8 cellular contexts compared by ENCODE assay signal in the genomic region with DNA sequence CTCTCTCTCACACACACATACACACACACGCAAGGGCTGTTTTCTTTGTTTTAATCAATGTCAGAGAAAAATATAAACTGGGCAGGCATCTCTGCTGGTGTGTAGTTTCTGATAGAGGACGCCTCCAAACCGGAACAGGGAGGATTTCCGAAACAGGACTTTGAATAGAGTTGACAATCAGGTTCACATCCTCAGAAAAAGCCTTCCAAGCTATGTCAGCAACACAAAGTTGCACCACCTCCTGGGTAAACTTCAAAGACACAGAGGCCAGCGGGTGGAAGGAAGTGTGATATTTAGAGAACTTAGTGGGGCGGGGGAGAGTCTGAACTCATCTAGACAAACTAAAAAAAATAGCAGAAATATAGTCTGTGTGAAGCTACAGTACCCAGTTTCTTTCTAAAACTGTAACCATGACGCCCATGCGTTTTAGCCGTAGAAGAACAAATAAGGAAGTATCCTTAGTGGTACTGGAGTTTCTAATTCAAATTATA. TPM values are rescaled to one million over a fixed set of nuclear protein-coding genes. Genes with fewer than 3 reads are reported as not detected.
DNase-seq lines count a peak whose midpoint lies in the region; ATAC-seq and TF ChIP-seq lines count a peak whose summit lies in the region.

No MANE protein-coding gene starts in this region.

- intact Hi-C loops in mucosa of descending colon (cut with DNase I, micrococcal nuclease) = no loop called here

- H3K36me3 ChIP-seq in mucosa of descending colon (ENCODE audit: low read depth) (no peaks in the 10 kb centered on the region), MG63 (no peaks in the 10 kb centered on the region)

- no peak for TF ChIP-seq CTCF in mucosa of descending colon (IDR thresholded peaks at IDR 0.05)

- H3K27me3 ChIP-seq in MG63 = peaks cover 49% of the 10 kb centered on the region

- H3K4me3 ChIP-seq in mucosa of descending colon (no peak overlapping the region), MG63 (no peak overlapping the region)

- DNase-seq in GF-D8 (lab: John Stamatoyannopoulos, UW) (peak; percentile 72), KBM-7 (peak; percentile 93), mucosa of descending colon (peak; percentile 14 to 49 (median 36)), MG63 (no peak)
- DNase-seq in activated CD4-positive, alpha-beta T cell treated with anti-CD3 and anti-CD28 coated beads for 48 hours = peak; percentile 60
- DNase-seq in effector CD4-positive, alpha-beta T cell = peak; percentile 62
- DNase-seq in stimulated activated naive CD8-positive, alpha-beta T cell treated with anti-CD3 and anti-CD28 coated beads, Interleukin-15, Interleukin-2, amounts not matched to agents 100 U/mL and 50 U/mL, for 24 hours = peak; percentile 53

- H3K9me3 ChIP-seq in mucosa of descending colon (no peaks in the 10 kb centered on the region), MG63 (no peaks in the 10 kb centered on the region; the same call in 1 of the 2 replicates)

- in situ Hi-C loops in KBM-7 (cut with MboI; ENCODE audit: low pct_unique_long_range_greater_than_20kb, low sequenced_read_pairs) = no loop called here

- ATAC-seq in mucosa of descending colon (peak; percentile 46), HG02763 (IDR thresholded peaks at IDR 0.05; ENCODE audit: unreplicated experiment) (no peak)
- peak; percentile 10 for ATAC-seq in stimulated activated naive CD8-positive, alpha-beta T cell treated with anti-CD3 and anti-CD28 coated beads, Interleukin-15, Interleukin-2, amounts not matched to agents 100 U/mL and 50 U/mL, for 24 hours

- H3K4me1 ChIP-seq in mucosa of descending colon (ENCODE audit: low read depth) = no peaks in the 10 kb centered on the region

RNA-seq across cellular contexts. Expression of a gene that starts 1.2 kb away (rescaled TPM):
- total RNA-seq in mucosa of descending colon = 1 to 10 TPM; 4.7 to 9.6 (median 5.7) TPM
- total RNA-seq in MG63 (2014; rRNA removed; shearing (Covaris generic); ENCODE audit: low replicate concordance) = not detected in 2 replicates
